16 cellular contexts compared by ENCODE assay signal in the genomic region with DNA sequence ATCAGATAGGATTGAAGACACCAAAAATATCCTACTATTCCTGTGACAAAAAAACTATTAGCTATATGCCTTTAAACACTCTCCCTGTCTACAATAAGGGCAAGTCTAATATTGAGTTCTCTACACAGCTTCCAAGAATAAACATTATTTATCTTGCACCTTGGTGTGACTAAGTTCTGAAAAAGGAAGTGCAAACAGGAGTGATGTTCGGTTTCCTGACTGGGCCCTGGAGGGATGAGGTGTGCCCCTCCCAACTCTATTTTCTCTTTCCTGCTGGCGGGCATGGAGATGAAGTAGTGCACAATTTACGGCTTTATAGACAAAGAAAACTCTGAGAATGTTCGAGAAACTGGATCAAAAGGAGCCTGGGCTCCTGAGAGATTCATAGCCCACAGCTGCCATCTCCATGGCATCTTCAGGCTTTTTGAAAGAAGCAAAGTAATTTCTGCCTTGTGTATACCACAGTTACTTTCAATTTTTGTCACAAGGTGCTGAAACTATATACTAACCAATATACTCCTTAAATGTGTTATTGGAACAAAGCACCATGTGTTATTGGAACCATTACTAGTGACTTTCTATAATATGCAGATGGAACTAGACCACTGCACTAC. TPM values are rescaled to one million over a fixed set of nuclear protein-coding genes. Genes with fewer than 3 reads are reported as not detected.
A peak's percentile ranks its signal among the peaks of the same experiment; 100 is the strongest.
DNase-seq lines count a peak whose midpoint lies in the region; ATAC-seq and TF ChIP-seq lines count a peak whose summit lies in the region.
"Had no signal": no experiment of that assay in that cellular context is flagged by ENCODE, and none has a peak within 500 bp of the region (broad histone marks: within the 10 kb centered on the region; RNA-seq: fewer than 3 reads in every experiment).

No MANE protein-coding gene starts in this region.

- peak overlapping the region; percentile 79 for H3K27ac Mint-ChIP-seq in glutamatergic neuron (ENCODE audit: unreplicated experiment)
- H3K27ac Mint-ChIP-seq: IgD-negative memory B cell, T-helper 17 cell had no signal

- H3K79me2 ChIP-seq in mammary epithelial cell (ENCODE audit: insufficient read depth, low read length): no peaks in the 10 kb centered on the region

- ATAC-seq in GM19035 (IDR thresholded peaks at IDR 0.05; ENCODE audit: unreplicated experiment) (peak; percentile 90), GM21786 (IDR thresholded peaks at IDR 0.05; ENCODE audit: unreplicated experiment) (peak; percentile 92), HG03139 (IDR thresholded peaks at IDR 0.05; ENCODE audit: unreplicated experiment) (peak; percentile 78)
- ATAC-seq: gastroesophageal sphincter, T-helper 17 cell had no signal

- H3K36me3 ChIP-seq in mammary epithelial cell (ENCODE audit: insufficient read depth, low read length) (no peaks in the 10 kb centered on the region), spleen (no peaks in the 10 kb centered on the region)
- H3K36me3 ChIP-seq: adrenal gland, thoracic aorta had no signal

- WGBS in mammary epithelial cell (ENCODE audit: low coverage, missing lambda C conversion rate): 76% methylated on average over 4 of the region's 4 CpGs
- 23 to 32% (median 30%) methylated on average over 4 of the region's 4 CpGs for WGBS in spleen, 5 donors

- CTCF ChIA-PET in mammary epithelial cell (lab: Charles Lee; ENCODE audit: low non-redundant PET): no interaction called here

- H3K4me3 ChIP-seq in mammary epithelial cell (replicated peaks in 1 of 3; ENCODE audit: insufficient read depth in 1 of 3, low read depth in 2 of 3, low read length in 3 of 3) (no peak overlapping the region), spleen (no peak overlapping the region)
- H3K4me3 ChIP-seq: adrenal gland, gastroesophageal sphincter, lung, thoracic aorta had no signal

- H3K4me1 ChIP-seq in mammary epithelial cell (ENCODE audit: insufficient read depth, low read length): no peaks in the 10 kb centered on the region
- H3K4me1 ChIP-seq in spleen: no peaks in the 10 kb centered on the region
- H3K4me1 ChIP-seq: adrenal gland, gastroesophageal sphincter had no signal

- no peak for DNase-seq in glutamatergic neuron
- no peak for DNase-seq in substantia nigra (lab: John Stamatoyannopoulos, UW)
- DNase-seq in mammary epithelial cell: no peak
- no peak for DNase-seq in spleen
- DNase-seq: adrenal gland; NCI-H1930; stimulated activated CD4-positive, alpha-beta T cell treated with anti-CD3 and anti-CD28 coated beads, Interleukin-4, amount 100 ng/mL, for 4 hours; T-helper 17 cell had no signal

- dilution Hi-C loops in mammary epithelial cell (cut with HindIII; ENCODE audit: low sequenced_read_pairs): no loop called here

- peaks cover 18% of the 10 kb centered on the region for H3K4me1 Mint-ChIP-seq in glutamatergic neuron (ENCODE audit: low read depth, unreplicated experiment)
- H3K4me1 Mint-ChIP-seq: IgD-negative memory B cell, T-helper 17 cell had no signal

- no peaks in the 10 kb centered on the region for H3K9me3 ChIP-seq in mammary epithelial cell (replicated peaks; ENCODE audit: insufficient read depth, low read length)
- H3K9me3 ChIP-seq in spleen: no peaks in the 10 kb centered on the region
- H3K9me3 ChIP-seq: adrenal gland, gastroesophageal sphincter, thoracic aorta had no signal

- TF ChIP-seq POLR2A in spleen (IDR thresholded peaks at IDR 0.05): no peak

- H3K27ac ChIP-seq in substantia nigra (ENCODE audit: low read depth, low read length, poor library complexity, severe bottlenecking): no peak overlapping the region
- H3K27ac ChIP-seq in mammary epithelial cell (ENCODE audit: insufficient read depth, low read depth, low read length): no peak overlapping the region
- no peak overlapping the region for H3K27ac ChIP-seq in spleen
- H3K27ac ChIP-seq: adrenal gland, gastroesophageal sphincter, thoracic aorta had no signal

- H3K9me3 Mint-ChIP-seq in glutamatergic neuron (ENCODE audit: unreplicated experiment): peaks cover 5% of the 10 kb centered on the region
- H3K9me3 Mint-ChIP-seq: IgD-negative memory B cell had no signal

- TF ChIP-seq CTCF in glutamatergic neuron (IDR thresholded peaks at IDR 0.05; ENCODE audit: partially characterized antibody, unreplicated experiment) (no peak), mammary epithelial cell (conservative IDR thresholded peaks at IDR 0.05 in 1 of 2, IDR thresholded peaks at IDR 0.05 in 1 of 2; ENCODE audit: extremely low read depth in 1 of 2, insufficient read depth in 1 of 2, low read depth in 1 of 2, low read length in 2 of 2) (no peak), spleen (IDR thresholded peaks at IDR 0.05 in 8 of 11, conservative IDR thresholded peaks at IDR 0.05 in 3 of 11) (no peak)

- in situ Hi-C loops in mammary epithelial cell (cut with MboI; ENCODE audit: low sequenced_read_pairs in 2 of 2): no loop called here

- BruUV-seq in mammary epithelial cell (replicated peaks; lab: Mats Ljungman, UMichigan): no TSS peak

- H3K36me3 Mint-ChIP-seq in glutamatergic neuron (ENCODE audit: unreplicated experiment): no peaks in the 10 kb centered on the region
- H3K36me3 Mint-ChIP-seq: IgD-negative memory B cell had no signal

- no peak overlapping the region for H3K4me2 ChIP-seq in mammary epithelial cell (ENCODE audit: insufficient read depth, low read depth, low read length)

- intact Hi-C loops in mammary epithelial cell (cut with micrococcal nuclease) (no loop called here), spleen (cut with DNase I; ENCODE audit: low total_unique reads) (no loop called here)

- no peaks in the 10 kb centered on the region for H3K27me3 ChIP-seq in mammary epithelial cell (ENCODE audit: insufficient read depth, low read length)
- no peaks in the 10 kb centered on the region for H3K27me3 ChIP-seq in spleen (replicated peaks in 1 of 7)
- H3K27me3 ChIP-seq: adrenal gland, gastroesophageal sphincter had no signal

- no peaks in the 10 kb centered on the region for H4K20me1 ChIP-seq in mammary epithelial cell (ENCODE audit: insufficient read depth, low read length)

- H3K4me3 Mint-ChIP-seq in glutamatergic neuron (ENCODE audit: unreplicated experiment): no peak overlapping the region
- H3K4me3 Mint-ChIP-seq: T-helper 17 cell had no signal

- no peak overlapping the region for H2AFZ ChIP-seq in mammary epithelial cell (ENCODE audit: low read depth, low read length)

- no peak overlapping the region for H3K9ac ChIP-seq in mammary epithelial cell (ENCODE audit: insufficient read depth, low read length)

- H3K27me3 Mint-ChIP-seq in glutamatergic neuron (ENCODE audit: unreplicated experiment): no peaks in the 10 kb centered on the region
- H3K27me3 Mint-ChIP-seq: IgD-negative memory B cell, T-helper 17 cell had no signal

RNA-seq across cellular contexts. Expression of a gene that starts 22.3 kb away (rescaled TPM):
- total RNA-seq in glutamatergic neuron (ENCODE audit: unreplicated experiment) (19.4 TPM), mammary epithelial cell (10 to 100 TPM in 1 of 2 donors, 1 to 10 TPM in 1; 8.2 to 14.8 TPM), spleen (1 to 10 TPM in 1 of 7 donors, under 1 TPM in 6; 0.13 to 1.1 (median 0.34) TPM)
- polyA plus RNA-seq in mammary epithelial cell (4.6 TPM), spleen (under 1 TPM; 0.22 to 0.65 (median 0.29) TPM)
- polyA minus RNA-seq in mammary epithelial cell: 4.1 TPM
- total RNA-seq: activated CD8-positive, alpha-beta memory T cell treated with anti-CD3 and anti-CD28 coated beads for 36 hours; T-helper 17 cell had no signal
- polyA plus RNA-seq: IgD-negative memory B cell had no signal
